In the genomic region with DNA sequence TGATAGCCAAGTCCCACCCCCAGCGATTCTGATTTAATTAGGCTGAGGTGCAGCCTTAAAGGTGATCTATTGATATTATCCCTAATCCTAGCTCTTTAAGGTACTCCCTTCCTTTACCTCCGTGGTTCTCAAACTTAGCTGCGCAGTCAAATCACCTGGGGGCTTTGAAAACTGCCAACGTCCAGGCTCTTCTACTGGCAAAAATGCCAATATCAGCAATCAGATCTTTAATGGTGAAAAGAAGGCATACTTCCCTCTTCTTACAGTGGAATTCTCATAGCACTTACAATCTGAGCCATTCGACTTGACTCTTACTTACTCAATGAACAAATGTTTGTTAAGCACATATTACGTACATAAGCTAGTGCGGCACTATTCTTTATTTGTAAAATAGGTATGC, we compare ENCODE assay signal across 8 cellular contexts. TPM values are rescaled to one million over a fixed set of nuclear protein-coding genes. Genes with fewer than 3 reads are reported as not detected.
DNase-seq lines count a peak whose midpoint lies in the region; ATAC-seq, FAIRE-seq and TF ChIP-seq lines count a peak whose summit lies in the region.

No MANE protein-coding gene starts in this region.

- TF ChIP-seq POLR2A in GM12891 (IDR thresholded peaks at IDR 0.05; ENCODE audit: low read depth, low read length), result no peak

- no peak overlapping the region for H3K27ac Mint-ChIP-seq in neural crest cell (ENCODE audit: unreplicated experiment)

- TF ChIP-seq CTCF in Loucy (conservative IDR thresholded peaks at IDR 0.05; ENCODE audit: low read length) (no peak), dorsolateral prefrontal cortex (IDR thresholded peaks at IDR 0.05 in 54 of 56, conservative IDR thresholded peaks at IDR 0.05 in 2 of 56; ENCODE audit: low read depth in 1 of 56, partially characterized antibody in 56 of 56) (no peak), neural crest cell (conservative IDR thresholded peaks at IDR 0.05) (no peak)

- no peak for DNase-seq in dorsolateral prefrontal cortex
- no peak for DNase-seq in neural crest cell (ENCODE audit: low read depth, low spot score)
- no peak for DNase-seq in dermis blood vessel endothelial cell
- DNase-seq in NCI-H1105 (lab: John Stamatoyannopoulos, UW), result no peak
- DNase-seq in GM12891 (ENCODE audit: insufficient read length, low spot score), result no peak

- intact Hi-C loops in dorsolateral prefrontal cortex (cut with DNase I), result loop anchor here in 1 of 2 donors (10.0 kb wide), 1 partner anchor 173 kb away; no protein-coding TSS in a partner anchor

- peak overlapping the region in 5 of 11 experiments; percentile 12 to 88 (median 84); a peak in 7 of 22 replicates for H3K27ac ChIP-seq in BLaER1 treated with 17β-estradiol and CSF1 and Interleukin-3, amounts not matched to agents 10 nM and 100 nM
- peak overlapping the region in 31 of 59 donors; percentile 14 to 91 (median 78) for H3K27ac ChIP-seq in dorsolateral prefrontal cortex

- peak overlapping the region; percentile 35 to 94 (median 92); a peak in 17 of 22 replicates for H3K9ac ChIP-seq in BLaER1 treated with 17β-estradiol and CSF1 and Interleukin-3, amounts not matched to agents 10 nM and 100 nM
- peak overlapping the region; percentile 87 for H3K9ac ChIP-seq in Loucy (ENCODE audit: low read depth, low read length, poor library complexity, severe bottlenecking)

- peaks cover 23% of the 10 kb centered on the region for H3K4me1 Mint-ChIP-seq in neural crest cell

- H3K79me2 ChIP-seq in Loucy (ENCODE audit: insufficient read depth, low read length), result peaks cover 17% of the 10 kb centered on the region

- no peak for FAIRE-seq in GM12891 (lab: Jason Lieb, UNC)

- H3K4me1 ChIP-seq in BLaER1 treated with 17β-estradiol and CSF1 and Interleukin-3, amounts not matched to agents 10 nM and 100 nM, result peaks cover 7 to 26% (median 14%) of the 10 kb centered on the region in 10 experiments; a peak in 19 of 20 replicates
- peaks cover 25% of the 10 kb centered on the region for H3K4me1 ChIP-seq in Loucy (ENCODE audit: insufficient read depth, low read length, poor library complexity, severe bottlenecking)

- no peaks in the 10 kb centered on the region for H3K27me3 ChIP-seq in BLaER1 treated with 17β-estradiol and CSF1 and Interleukin-3, amounts not matched to agents 10 nM and 100 nM
- H3K27me3 ChIP-seq in Loucy (ENCODE audit: insufficient read depth, low read length, poor library complexity, severe bottlenecking) (no peaks in the 10 kb centered on the region), dorsolateral prefrontal cortex (no peaks in the 10 kb centered on the region)

- H3K4me3 Mint-ChIP-seq in neural crest cell, result peak overlapping the region; percentile 94

- peaks cover 0 to 8% (median under 1%) of the 10 kb centered on the region in 11 experiments; a peak in 8 of 22 replicates for H3K36me3 ChIP-seq in BLaER1 treated with 17β-estradiol and CSF1 and Interleukin-3, amounts not matched to agents 10 nM and 100 nM
- H3K36me3 ChIP-seq in Loucy (ENCODE audit: insufficient read depth, low read length), result no peaks in the 10 kb centered on the region

- H4K20me1 ChIP-seq in BLaER1 treated with 17β-estradiol and CSF1 and Interleukin-3, amounts not matched to agents 10 nM and 100 nM, result no peaks in the 10 kb centered on the region
- H4K20me1 ChIP-seq in Loucy (ENCODE audit: insufficient read depth, low read length, poor library complexity, severe bottlenecking), result no peaks in the 10 kb centered on the region

- no peaks in the 10 kb centered on the region for H3K9me3 Mint-ChIP-seq in neural crest cell

- peaks cover 19% of the 10 kb centered on the region for H3K27me3 Mint-ChIP-seq in neural crest cell (ENCODE audit: low read depth)

- H3K4me2 ChIP-seq in BLaER1 treated with 17β-estradiol and CSF1 and Interleukin-3, amounts not matched to agents 10 nM and 100 nM, result peak overlapping the region; percentile 52 to 86 (median 67)
- H3K4me2 ChIP-seq in Loucy (ENCODE audit: low read depth, low read length, poor library complexity, severe bottlenecking), result peak overlapping the region; percentile 76

- no peak for ATAC-seq in HG02623 (IDR thresholded peaks at IDR 0.05; ENCODE audit: unreplicated experiment)

- no peaks in the 10 kb centered on the region for H3K36me3 Mint-ChIP-seq in neural crest cell (ENCODE audit: low read depth)

- peak overlapping the region; percentile 92 for H2AFZ ChIP-seq in Loucy (ENCODE audit: low read length)

- no peaks in the 10 kb centered on the region for H3K9me2 ChIP-seq in Loucy (replicated peaks; ENCODE audit: low read depth, low read length)

- H3F3A ChIP-seq in Loucy (ENCODE audit: low read depth), result no peaks in the 10 kb centered on the region

- H3K4me3 ChIP-seq in BLaER1 treated with 17β-estradiol and CSF1 and Interleukin-3, amounts not matched to agents 10 nM and 100 nM, result peak overlapping the region; percentile 79 to 94 (median 92); a peak in 15 of 20 replicates
- H3K4me3 ChIP-seq in Loucy (ENCODE audit: low read length, poor library complexity, severe bottlenecking) (peak overlapping the region; percentile 98), dorsolateral prefrontal cortex (peak overlapping the region; percentile 64 to 100 (median 93))

- H3K9me3 ChIP-seq in BLaER1 treated with 17β-estradiol and CSF1 and Interleukin-3, amounts not matched to agents 10 nM and 100 nM (replicated peaks in 1 of 11), result no peaks in the 10 kb centered on the region
- H3K9me3 ChIP-seq in Loucy (ENCODE audit: insufficient read depth, low read depth, low read length), result no peaks in the 10 kb centered on the region

TF ChIP-seq in GM12891, 5 proteins besides CTCF, POLR2A, EP300 and RAD21:
- no peak for TF ChIP-seq POLR2AphosphoS5 (IDR thresholded peaks at IDR 0.05; ENCODE audit: low read depth, low read length)
- TF ChIP-seq POU2F2 (IDR thresholded peaks at IDR 0.05; ENCODE audit: low read depth, low read length), result no peak
- no peak for TF ChIP-seq TAF1 (IDR thresholded peaks at IDR 0.05; ENCODE audit: low read depth, low read length)
- no peak for TF ChIP-seq PAX5 (IDR thresholded peaks at IDR 0.05; ENCODE audit: insufficient read depth, low read length, severe bottlenecking)
- TF ChIP-seq SPI1 (IDR thresholded peaks at IDR 0.05; ENCODE audit: low read depth, low read length), result no peak

RNA-seq across cellular contexts. Expression of a gene that starts 0.7 kb away (rescaled TPM):
- total RNA-seq in dorsolateral prefrontal cortex (10 to 100 TPM; 19.9 to 60.3 (median 38.4) TPM), neural crest cell (47.1 and 51.7 TPM in 2 replicates), dermis blood vessel endothelial cell (14.5 and 19.5 TPM in 2 replicates)
- polyA plus RNA-seq in GM12891 (2012; ENCODE audit: low read depth, missing spikeins), result 5.1 TPM
